ENCODE assay signal across 1 cellular context in genomic region chr15:81313686-81314085, GRCh38.
TF ChIP-seq lines count a peak whose summit lies in the region.

No MANE protein-coding gene starts in this region.

TF ChIP-seq in IMR-90, 13 proteins besides CTCF, POLR2A, EP300 and RAD21 (continued from another document):
- no peak for TF ChIP-seq USF2 (IDR thresholded peaks at IDR 0.05; ENCODE audit: low read depth, low read length)
